In the genomic region with DNA sequence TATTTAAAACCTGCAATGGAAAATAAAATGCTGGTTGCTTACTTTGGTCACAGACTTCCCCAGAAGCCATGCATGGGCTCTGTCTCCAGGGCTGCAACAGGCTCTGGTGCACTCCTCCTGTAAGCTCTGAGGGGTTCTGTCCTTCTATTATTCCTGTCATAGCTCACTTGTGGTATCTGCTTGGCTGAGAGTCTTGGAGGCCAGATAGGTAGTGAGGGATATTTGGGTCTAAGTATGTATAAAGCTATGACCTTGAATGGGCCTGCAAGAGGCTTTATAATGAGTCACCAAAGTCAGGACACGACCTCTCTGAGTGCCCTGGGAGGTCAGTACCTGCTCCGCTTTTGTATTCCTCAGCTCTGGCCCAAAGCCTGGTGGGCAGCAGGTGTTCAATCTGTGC, we compare ENCODE assay signal across 25 cellular contexts.
"Had no signal": no experiment of that assay in that cellular context is flagged by ENCODE, and none has a peak within 500 bp of the region (broad histone marks: within the 10 kb centered on the region; RNA-seq: fewer than 3 reads in every experiment).

No MANE protein-coding gene starts in this region.

- H3K9me3 Mint-ChIP-seq: dendritic cell treated with granulocyte-macrophage colony-stimulating factor and Interleukin-4, amounts not matched to agents 40 ng/mL and 50 ng/mL, for 4 days; effector memory CD8-positive, alpha-beta T cell had no signal

- H3K36me3 Mint-ChIP-seq: immature natural killer cell, mesothelial cell of epicardium, naive B cell had no signal

- H3K4me1 Mint-ChIP-seq: endodermal cell, immature natural killer cell, mesothelial cell of epicardium had no signal

- H3K4me3 Mint-ChIP-seq: dendritic cell treated with granulocyte-macrophage colony-stimulating factor and Interleukin-4, amounts not matched to agents 40 ng/mL and 50 ng/mL, for 4 days; effector memory CD8-positive, alpha-beta T cell; endodermal cell; immature natural killer cell; mesothelial cell of epicardium; naive B cell had no signal

- DNase-seq: colonic mucosa; cortex of kidney; effector CD8-positive, alpha-beta T cell; effector memory CD8-positive, alpha-beta T cell; endodermal cell; erythroblast; esophagus squamous epithelium; foreskin melanocyte; gastrocnemius medialis; glutamatergic neuron; head of caudate nucleus; hypothalamus; immature natural killer cell; islet precursor cell; kidney; left lung; lower lobe of right lung; mesenchymal stem cell; mucosa of descending colon; naive B cell had no signal

- H3K4me1 ChIP-seq: colonic mucosa, esophagus squamous epithelium, gastrocnemius medialis, left lung, lower lobe of right lung had no signal

- H3K36me3 ChIP-seq: colonic mucosa, gastrocnemius medialis, left lung, lower lobe of right lung had no signal

- ATAC-seq: effector memory CD8-positive, alpha-beta T cell; esophagus mucosa; gastrocnemius medialis; left lung; lower lobe of right lung; mucosa of descending colon had no signal

- H3K27ac ChIP-seq: colonic mucosa, epithelial cell of prostate, esophagus squamous epithelium, gastrocnemius medialis, hepatocyte, left lung, lower lobe of right lung had no signal

- H3K27me3 ChIP-seq: colonic mucosa, esophagus squamous epithelium, gastrocnemius medialis, hepatocyte, left lung had no signal

- H3K4me3 ChIP-seq: colonic mucosa, esophagus squamous epithelium, gastrocnemius medialis, hepatocyte, left lung, lower lobe of right lung, mucosa of descending colon had no signal

- H3K27ac Mint-ChIP-seq: dendritic cell treated with granulocyte-macrophage colony-stimulating factor and Interleukin-4, amounts not matched to agents 40 ng/mL and 50 ng/mL, for 4 days; effector memory CD8-positive, alpha-beta T cell; immature natural killer cell; mesothelial cell of epicardium; naive B cell had no signal

- H3K9me3 ChIP-seq: colonic mucosa, esophagus squamous epithelium, gastrocnemius medialis, left lung, lower lobe of right lung, mucosa of descending colon had no signal

- H3K27me3 Mint-ChIP-seq: dendritic cell treated with granulocyte-macrophage colony-stimulating factor and Interleukin-4, amounts not matched to agents 40 ng/mL and 50 ng/mL, for 4 days; naive B cell had no signal
